ENCODE assay signal across 8 cellular contexts in genomic region chr2:241859436-241860183, GRCh38. TPM values are rescaled to one million over a fixed set of nuclear protein-coding genes. Genes with fewer than 3 reads are reported as not detected.
DNase-seq lines count a peak whose midpoint lies in the region; ATAC-seq, FAIRE-seq and TF ChIP-seq lines count a peak whose summit lies in the region.

No MANE protein-coding gene starts in this region.

- no peaks in the 10 kb centered on the region for H3K9me3 ChIP-seq in endothelial cell of umbilical vein (replicated peaks; ENCODE audit: control insufficient read depth, insufficient read depth, low read length)
- H3K9me3 ChIP-seq in upper lobe of right lung = no peaks in the 10 kb centered on the region

- TF ChIP-seq POLR2A in GM12891 (IDR thresholded peaks at IDR 0.05; ENCODE audit: low read depth, low read length) (0 out of 2 replicates have a peak, but pooled peaks have one; percentile 28), endothelial cell of umbilical vein (IDR thresholded peaks at IDR 0.05; ENCODE audit: low read depth, low read length) (no peak)

- H3K9ac ChIP-seq in endothelial cell of umbilical vein (replicated peaks; ENCODE audit: extremely low read depth, insufficient read depth, low read length) (no peak overlapping the region), mesendoderm (ENCODE audit: low read length) (no peak overlapping the region)

- H3K27me3 ChIP-seq in endothelial cell of umbilical vein (ENCODE audit: control insufficient read depth in 2 of 2, insufficient read depth in 2 of 2, low read length in 2 of 2) (peaks cover 0 to 2% of the 10 kb centered on the region in 2 experiments), upper lobe of right lung (peaks cover 31% of the 10 kb centered on the region), mesendoderm (ENCODE audit: insufficient read depth, low read length, poor library complexity) (no peaks in the 10 kb centered on the region)

- no TSS peak for BruUV-seq in endothelial cell of umbilical vein (replicated peaks; lab: Mats Ljungman, UMichigan)

- no peak overlapping the region for H2BK15ac ChIP-seq in mesendoderm (replicated peaks; ENCODE audit: low read depth)

- H3K36me3 ChIP-seq in endothelial cell of umbilical vein (ENCODE audit: control insufficient read depth in 2 of 2, extremely low read depth in 1 of 2, insufficient read depth in 2 of 2, low read length in 2 of 2) (no peaks in the 10 kb centered on the region), upper lobe of right lung (no peaks in the 10 kb centered on the region), mesendoderm (ENCODE audit: control insufficient read depth, insufficient read depth, low read length) (no peaks in the 10 kb centered on the region)

- H3K4me2 ChIP-seq in endothelial cell of umbilical vein (ENCODE audit: insufficient read depth, low read length) (peak overlapping the region; percentile 30), mesendoderm (ENCODE audit: low read length) (no peak overlapping the region)

- no peak overlapping the region for H3K23ac ChIP-seq in mesendoderm (ENCODE audit: low read length)

- no peak overlapping the region for H3K4me3 ChIP-seq in endothelial cell of umbilical vein (replicated peaks in 1 of 3; ENCODE audit: insufficient read depth in 1 of 3, low read depth in 1 of 3, low read length in 3 of 3)
- H3K4me3 ChIP-seq in upper lobe of right lung = peak overlapping the region; percentile 29
- no peak overlapping the region for H3K4me3 ChIP-seq in mesendoderm (ENCODE audit: low read length)

- H3K4me1 ChIP-seq in endothelial cell of umbilical vein (ENCODE audit: control insufficient read depth, extremely low read depth, insufficient read depth, low read length) (no peaks in the 10 kb centered on the region), upper lobe of right lung (peaks cover 9% of the 10 kb centered on the region), mesendoderm (ENCODE audit: control insufficient read depth, low read depth, low read length) (peaks cover 2% of the 10 kb centered on the region)

- peak; percentile 88 for DNase-seq in GM12891 (ENCODE audit: insufficient read length, low spot score)
- peak; percentile 46 to 74 for DNase-seq in activated CD4-positive, alpha-beta T cell treated with anti-CD3 and anti-CD28 coated beads, Interleukin-2, amount 50 U/mL, for 24 hours (ENCODE audit: low read depth in 1 of 2, low spot score in 1 of 2)
- no peak for DNase-seq in endothelial cell of umbilical vein (ENCODE audit: low read depth, low spot score)
- DNase-seq in omental fat pad (ENCODE audit: low spot score) = no peak
- peak; percentile 66 for DNase-seq in upper lobe of right lung
- no peak for DNase-seq in mesendoderm
- DNase-seq in retina = no peak

- H3K18ac ChIP-seq in mesendoderm (ENCODE audit: low read length) = no peak overlapping the region

- H3K79me1 ChIP-seq in mesendoderm (ENCODE audit: low read length) = no peaks in the 10 kb centered on the region

- H3K79me2 ChIP-seq in endothelial cell of umbilical vein (ENCODE audit: control insufficient read depth, insufficient read depth, low read length) (no peaks in the 10 kb centered on the region), mesendoderm (ENCODE audit: control insufficient read depth, insufficient read depth, low read length) (no peaks in the 10 kb centered on the region)

- no peaks in the 10 kb centered on the region for H3K9me1 ChIP-seq in endothelial cell of umbilical vein (replicated peaks; ENCODE audit: control insufficient read depth, extremely low read depth, insufficient read depth, low read length)

- dilution Hi-C loops in endothelial cell of umbilical vein (cut with MboI; ENCODE audit: extremely low pct_ligation_motif_present, low sequenced_read_pairs) = no loop called here

- FAIRE-seq in GM12891 (lab: Jason Lieb, UNC) (no peak), endothelial cell of umbilical vein (lab: Jason Lieb, UNC) (peak; percentile 44)

- H3K56ac ChIP-seq in mesendoderm (ENCODE audit: low read length) = no peak overlapping the region

- CTCF ChIA-PET in endothelial cell of umbilical vein (lab: Charles Lee) = interaction anchor here (1.0 to 1.4 kb wide), 3 partner anchors 9 to 15 kb away, joined by 3 to 5 read pairs (median 4); no protein-coding TSS in a partner anchor

- H4K8ac ChIP-seq in mesendoderm (ENCODE audit: low read depth, low read length) = no peak overlapping the region

- POLR2A ChIA-PET in endothelial cell of umbilical vein (lab: Charles Lee) = no interaction called here

- H4K20me1 ChIP-seq in endothelial cell of umbilical vein (replicated peaks; ENCODE audit: control insufficient read depth, extremely low read depth, insufficient read depth, low read length) = no peaks in the 10 kb centered on the region

- TF ChIP-seq CTCF in endothelial cell of umbilical vein (IDR thresholded peaks at IDR 0.05; ENCODE audit: extremely low read depth in 1 of 2, insufficient read depth in 1 of 2, low read depth in 1 of 2, low read length in 2 of 2) (peak in 1 of 2 donors; percentile 37), omental fat pad (IDR thresholded peaks at IDR 0.05) (no peak), upper lobe of right lung (IDR thresholded peaks at IDR 0.05) (no peak)

- no CpG with 5 or more reads among the region's 30 CpGs for WGBS in mesendoderm (ENCODE audit: extremely low coverage, insufficient coverage, low lambda C conversion rate)

- no peak overlapping the region for H3K4ac ChIP-seq in mesendoderm (ENCODE audit: low read depth, low read length)

- H2AFZ ChIP-seq in endothelial cell of umbilical vein (ENCODE audit: low read depth, low read length) = peak overlapping the region; percentile 50

- H2BK120ac ChIP-seq in mesendoderm (ENCODE audit: low read depth, low read length) = no peak overlapping the region

- H2BK5ac ChIP-seq in mesendoderm (ENCODE audit: low read length) = no peak overlapping the region

- intact Hi-C loops in endothelial cell of umbilical vein (cut with micrococcal nuclease) (no loop called here), upper lobe of right lung (cut with DNase I) (no loop called here)

- ATAC-seq in HG02870 (IDR thresholded peaks at IDR 0.05; ENCODE audit: unreplicated experiment) = peak; percentile 41
- peak; percentile 59 for ATAC-seq in omental fat pad (ENCODE audit: low FRiP score)
- peak; percentile 9 for ATAC-seq in upper lobe of right lung

- H4K5ac ChIP-seq in mesendoderm (ENCODE audit: low read length) = no peak overlapping the region

- H2AK5ac ChIP-seq in mesendoderm (ENCODE audit: low read length) = no peak overlapping the region

- H3K27ac ChIP-seq in endothelial cell of umbilical vein (ENCODE audit: insufficient read depth, low read depth, low read length) (no peak overlapping the region), upper lobe of right lung (peak overlapping the region; percentile 75), mesendoderm (ENCODE audit: low read depth, low read length) (no peak overlapping the region)

TF ChIP-seq in GM12891, 5 proteins besides CTCF, POLR2A, EP300 and RAD21 (continues in another document):
- TF ChIP-seq TAF1 (IDR thresholded peaks at IDR 0.05; ENCODE audit: low read depth, low read length) (no peak; the same call in 1 of the 2 replicates), POU2F2 (IDR thresholded peaks at IDR 0.05; ENCODE audit: low read depth, low read length) (0 out of 2 replicates have a peak, but pooled peaks have one; percentile 36)

TF ChIP-seq in endothelial cell of umbilical vein, 7 proteins besides CTCF, POLR2A, EP300 and RAD21 (continues in another document):
- TF ChIP-seq POLR2AphosphoS5 (IDR thresholded peaks at IDR 0.05; ENCODE audit: insufficient read depth, low read depth, low read length) = no peak
- TF ChIP-seq GATA2 (IDR thresholded peaks at IDR 0.05; ENCODE audit: insufficient read depth, insufficient read length, low read depth, low read length) = no peak

RNA-seq across cellular contexts. Expression of gene PDCD1, which starts 0.9 kb away (rescaled TPM):
- 8.4 TPM for polyA plus RNA-seq in GM12891 (2012; ENCODE audit: low read depth, missing spikeins)
- not detected in 2 replicates for total RNA-seq in endothelial cell of umbilical vein
- polyA plus RNA-seq in endothelial cell of umbilical vein = not detected in 2 replicates
- not detected in 2 replicates for polyA plus RNA-seq in endothelial cell of umbilical vein (2011; cell fraction: cytosol; rRNA removed)
- polyA plus RNA-seq in endothelial cell of umbilical vein (2011; cell fraction: nucleus; rRNA removed) = not detected in 2 replicates
- not detected in 2 replicates for polyA plus RNA-seq in endothelial cell of umbilical vein (2012)
- polyA minus RNA-seq in endothelial cell of umbilical vein = not detected in 2 replicates
- not detected for polyA minus RNA-seq in endothelial cell of umbilical vein (2011; cell fraction: cytosol; rRNA and poly(A)+ RNA removed)
- polyA minus RNA-seq in endothelial cell of umbilical vein (2011; cell fraction: nucleus; rRNA and poly(A)+ RNA removed) = not detected in 2 replicates
- total RNA-seq in omental fat pad = 1 to 10 TPM in 1 of 4 donors, under 1 TPM in 3; 0.37 to 4.8 (median 0.68) TPM
- total RNA-seq in upper lobe of right lung = 1.8 TPM
- polyA plus RNA-seq in mesendoderm (2013, experiment 1 of 2) = 0.87 TPM
- 0.78 TPM for polyA plus RNA-seq in mesendoderm (2013, experiment 2 of 2)

RNA-seq across cellular contexts. Expression of gene RTP5, which starts 9.9 kb away (rescaled TPM):
- 0.17 TPM for polyA plus RNA-seq in GM12891 (2012; ENCODE audit: low read depth, missing spikeins)
- total RNA-seq in endothelial cell of umbilical vein (not detected in 2 replicates), omental fat pad (under 1 TPM in 1 of 4 donors, not detected in 3; 0.96 TPM), upper lobe of right lung (not detected)
- polyA plus RNA-seq in endothelial cell of umbilical vein = not detected in 2 replicates
- polyA plus RNA-seq in endothelial cell of umbilical vein (2011; cell fraction: cytosol; rRNA removed) = not detected in 2 replicates
- polyA plus RNA-seq in endothelial cell of umbilical vein (2011; cell fraction: nucleus; rRNA removed) = not detected in 2 replicates
- not detected in 2 replicates for polyA plus RNA-seq in endothelial cell of umbilical vein (2012)
- polyA minus RNA-seq in endothelial cell of umbilical vein = not detected in 2 replicates
- polyA minus RNA-seq in endothelial cell of umbilical vein (2011; cell fraction: cytosol; rRNA and poly(A)+ RNA removed) = not detected
- polyA minus RNA-seq in endothelial cell of umbilical vein (2011; cell fraction: nucleus; rRNA and poly(A)+ RNA removed) = not detected in 2 replicates
- polyA plus RNA-seq in mesendoderm (2013, experiment 1 of 2) = not detected
- polyA plus RNA-seq in mesendoderm (2013, experiment 2 of 2) = not detected

RNA-seq across cellular contexts. Expression of gene NEU4, which starts 50.6 kb away (rescaled TPM):
- polyA plus RNA-seq in GM12891 (2012; ENCODE audit: low read depth, missing spikeins) = 0.69 TPM
- total RNA-seq in endothelial cell of umbilical vein = not detected in 2 replicates
- not detected in 2 replicates for polyA plus RNA-seq in endothelial cell of umbilical vein
- not detected in 2 replicates for polyA plus RNA-seq in endothelial cell of umbilical vein (2011; cell fraction: cytosol; rRNA removed)
- polyA plus RNA-seq in endothelial cell of umbilical vein (2011; cell fraction: nucleus; rRNA removed) = not detected in 2 replicates
- polyA plus RNA-seq in endothelial cell of umbilical vein (2012) = not detected in 2 replicates
- polyA minus RNA-seq in endothelial cell of umbilical vein = not detected in 2 replicates
- polyA minus RNA-seq in endothelial cell of umbilical vein (2011; cell fraction: cytosol; rRNA and poly(A)+ RNA removed) = not detected
- not detected in 2 replicates for polyA minus RNA-seq in endothelial cell of umbilical vein (2011; cell fraction: nucleus; rRNA and poly(A)+ RNA removed)
- 1 to 10 TPM in 3 of 4 donors, under 1 TPM in 1; 0.79 to 4.4 (median 2.5) TPM for total RNA-seq in omental fat pad
- 0.23 TPM for total RNA-seq in upper lobe of right lung
- polyA plus RNA-seq in mesendoderm (2013, experiment 1 of 2) = 0.04 TPM
- 0.04 TPM for polyA plus RNA-seq in mesendoderm (2013, experiment 2 of 2)

Comparison
In these comparisons a context has a peak if more than half of its experiments do, and no peak if none do; other contexts are left out.
1. DNase-seq: peak in GM12891 (single experiment), activated CD4-positive, alpha-beta T cell treated with anti-CD3 and anti-CD28 coated beads, Interleukin-2, amount 50 U/mL, for 24 hours (2 of 2) and upper lobe of right lung (single experiment); none in endothelial cell of umbilical vein (single experiment), omental fat pad (single experiment), mesendoderm (single experiment) and retina (single experiment).
2. ATAC-seq: peak in every context shown above with its lines; median percentile 59 in omental fat pad; 41 in HG02870; 9 in upper lobe of right lung.